Comparison of ENCODE assay signal across 8 cellular contexts in genomic region chr20:36092424-36093024, GRCh38.
A peak's percentile ranks its signal among the peaks of the same experiment; 100 is the strongest.
DNase-seq lines count a peak whose midpoint lies in the region; ATAC-seq and TF ChIP-seq lines count a peak whose summit lies in the region.

No MANE protein-coding gene starts in this region.

- TF ChIP-seq POLR2A in GM18505 (IDR thresholded peaks at IDR 0.05; ENCODE audit: borderline replicate concordance, extremely low read depth, insufficient read depth, insufficient read length), result no peak

- H3K27ac ChIP-seq in iPS DF 6.9 (ENCODE audit: low read length), result no peak overlapping the region
- H3K27ac ChIP-seq in skeletal muscle tissue (ENCODE audit: low read depth, low read length), result no peak overlapping the region

- H3K4me1 ChIP-seq in adipocyte (ENCODE audit: control insufficient read depth, insufficient read depth, low read length) (peaks cover 24% of the 10 kb centered on the region), iPS DF 6.9 (ENCODE audit: control insufficient read depth, insufficient read depth, low read length) (peaks cover 8% of the 10 kb centered on the region), skeletal muscle tissue (ENCODE audit: control insufficient read depth in 3 of 3, insufficient read depth in 3 of 3, low read length in 3 of 3) (peaks cover 16 to 18% (median 16%) of the 10 kb centered on the region in 3 donors)

- in situ Hi-C loops in Caki2 (cut with HindIII; ENCODE audit: low pct_unique_long_range_greater_than_20kb, low sequenced_read_pairs), result no loop called here

- no peak for ATAC-seq in GM18505 (IDR thresholded peaks at IDR 0.05; ENCODE audit: unreplicated experiment)
- no peak for ATAC-seq in GM18868 (IDR thresholded peaks at IDR 0.05; ENCODE audit: unreplicated experiment)

- no CpG with 5 or more reads among the region's 85 CpGs for WGBS in iPS DF 6.9 (ENCODE audit: insufficient coverage, insufficient read length)

- H3K36me3 ChIP-seq in adipocyte (ENCODE audit: control insufficient read depth, insufficient read depth, low read length, severe bottlenecking) (no peaks in the 10 kb centered on the region), iPS DF 6.9 (ENCODE audit: control insufficient read depth, insufficient read depth, low read length) (no peaks in the 10 kb centered on the region), skeletal muscle tissue (ENCODE audit: control insufficient read depth in 3 of 3, insufficient read depth in 3 of 3, low read length in 3 of 3) (no peaks in the 10 kb centered on the region)

- TF ChIP-seq CTCF in LNCaP clone FGC (IDR thresholded peaks at IDR 0.05; ENCODE audit: control insufficient read depth, extremely low read depth, insufficient read depth), result no peak

- peak; percentile 49 for DNase-seq in Caki2 (ENCODE audit: low read depth)
- DNase-seq in LNCaP clone FGC (ENCODE audit: low read depth), result no peak
- DNase-seq in adipocyte (ENCODE audit: low read depth), result peak; percentile 71
- no peak for DNase-seq in iPS DF 6.9 (ENCODE audit: low read depth, low spot score)
- no peak for DNase-seq in effector CD8-positive, alpha-beta T cell (lab: John Stamatoyannopoulos, UW)

- H3K9me3 ChIP-seq in adipocyte (ENCODE audit: control insufficient read depth, low read length) (no peaks in the 10 kb centered on the region), iPS DF 6.9 (ENCODE audit: control insufficient read depth, insufficient read depth, low read length) (no peaks in the 10 kb centered on the region), skeletal muscle tissue (ENCODE audit: control insufficient read depth in 3 of 3, low read length in 3 of 3) (no peaks in the 10 kb centered on the region)

- H3K4me3 ChIP-seq in LNCaP clone FGC (ENCODE audit: low read depth, low read length), result peak overlapping the region; percentile 78
- H3K4me3 ChIP-seq in adipocyte (ENCODE audit: low read length), result peak overlapping the region; percentile 86
- H3K4me3 ChIP-seq in iPS DF 6.9 (ENCODE audit: low read length), result peak overlapping the region; percentile 39
- peak overlapping the region; percentile 68 to 86 (median 81) for H3K4me3 ChIP-seq in skeletal muscle tissue (ENCODE audit: low read length in 3 of 3)

- H3K9ac ChIP-seq in adipocyte (ENCODE audit: low read length) (peak overlapping the region; percentile 83), skeletal muscle tissue (ENCODE audit: low read depth in 1 of 3, low read length in 3 of 3) (peak overlapping the region in 2 of 3 donors; percentile 10 to 73)

- no peaks in the 10 kb centered on the region for H3K27me3 ChIP-seq in adipocyte (replicated peaks; ENCODE audit: control insufficient read depth, insufficient read depth, low read length)
- H3K27me3 ChIP-seq in iPS DF 6.9 (ENCODE audit: control insufficient read depth, insufficient read depth, low read length), result peaks cover 44% of the 10 kb centered on the region
- H3K27me3 ChIP-seq in skeletal muscle tissue (ENCODE audit: control insufficient read depth in 3 of 3, insufficient read depth in 3 of 3, low read length in 3 of 3), result peaks cover 0 to 29% (median 23%) of the 10 kb centered on the region in 3 donors

Comparison
In these comparisons a context has a peak if more than half of its experiments do, and no peak if none do; other contexts are left out.
1. DNase-seq: peak in Caki2 (single experiment) and adipocyte (single experiment); none in LNCaP clone FGC (single experiment), iPS DF 6.9 (single experiment) and effector CD8-positive, alpha-beta T cell (single experiment).
2. Peak in every context shown above with its lines, with median percentiles within 50 percentile points of each other: H3K4me3 ChIP-seq.